Comparison of ENCODE assay signal across 1 cellular context in genomic region chr6:34575326-34575725, GRCh38.
A peak's percentile ranks its signal among the peaks of the same experiment; 100 is the strongest.
TF ChIP-seq lines count a peak whose summit lies in the region.

No MANE protein-coding gene starts in this region.

TF ChIP-seq in HEK293, 187 proteins besides CTCF, POLR2A, EP300 and RAD21 (continued from another document):
- TF ChIP-seq KLF8 (tag by site-specific recombination; IDR thresholded peaks at IDR 0.05) (peak; percentile 33; the same call in 1 of the 2 replicates), ZNF560 (tag by site-specific recombination; IDR thresholded peaks at IDR 0.05; ENCODE audit: borderline replicate concordance) (no peak), ZEB2 (tag by site-specific recombination; IDR thresholded peaks at IDR 0.05) (no peak), SP2 (tag by site-specific recombination; IDR thresholded peaks at IDR 0.05) (no peak), MZF1 (tag by site-specific recombination; IDR thresholded peaks at IDR 0.05; ENCODE audit: borderline replicate concordance) (no peak), ZNF473 (tag by site-specific recombination; IDR thresholded peaks at IDR 0.05) (no peak), ZNF514 (tag by site-specific recombination; IDR thresholded peaks at IDR 0.05) (no peak), KLF16 (tag by site-specific recombination; IDR thresholded peaks at IDR 0.05) (no peak), ZNF114 (tag by site-specific recombination; IDR thresholded peaks at IDR 0.05) (no peak), ZNF670 (tag by site-specific recombination; IDR thresholded peaks at IDR 0.05; ENCODE audit: low read depth) (no peak), ZNF426 (tag by site-specific recombination; IDR thresholded peaks at IDR 0.05) (no peak), ZNF148 (tag by site-specific recombination; IDR thresholded peaks at IDR 0.05; ENCODE audit: borderline replicate concordance) (no peak), EGR2 (tag by site-specific recombination; IDR thresholded peaks at IDR 0.05; ENCODE audit: low read depth) (0 out of 2 replicates have a peak, but pooled peaks have one; percentile 26), WT1 (tag by site-specific recombination; IDR thresholded peaks at IDR 0.05) (no peak), ZNF416 (tag by site-specific recombination; IDR thresholded peaks at IDR 0.05) (no peak), KLF1 (tag by site-specific recombination; IDR thresholded peaks at IDR 0.05) (peak; percentile 66), PRDM10 (tag by site-specific recombination; IDR thresholded peaks at IDR 0.05) (peak; percentile 67; the same call in 1 of the 2 replicates), ZFP37 (tag by site-specific recombination; IDR thresholded peaks at IDR 0.05) (no peak), KLF9 (tag by site-specific recombination; IDR thresholded peaks at IDR 0.05; ENCODE audit: low read depth) (no peak), ZNF76 (tag by site-specific recombination; IDR thresholded peaks at IDR 0.05; ENCODE audit: borderline replicate concordance, low read depth) (no peak), ZIC2 (tag by site-specific recombination; IDR thresholded peaks at IDR 0.05) (peak; percentile 44), ZNF658 (tag by site-specific recombination; IDR thresholded peaks at IDR 0.05) (no peak), ZNF175 (tag by site-specific recombination; IDR thresholded peaks at IDR 0.05) (no peak), SCRT1 (tag by site-specific recombination; IDR thresholded peaks at IDR 0.05; ENCODE audit: borderline replicate concordance) (no peak)
- TF ChIP-seq, protein P1, sequence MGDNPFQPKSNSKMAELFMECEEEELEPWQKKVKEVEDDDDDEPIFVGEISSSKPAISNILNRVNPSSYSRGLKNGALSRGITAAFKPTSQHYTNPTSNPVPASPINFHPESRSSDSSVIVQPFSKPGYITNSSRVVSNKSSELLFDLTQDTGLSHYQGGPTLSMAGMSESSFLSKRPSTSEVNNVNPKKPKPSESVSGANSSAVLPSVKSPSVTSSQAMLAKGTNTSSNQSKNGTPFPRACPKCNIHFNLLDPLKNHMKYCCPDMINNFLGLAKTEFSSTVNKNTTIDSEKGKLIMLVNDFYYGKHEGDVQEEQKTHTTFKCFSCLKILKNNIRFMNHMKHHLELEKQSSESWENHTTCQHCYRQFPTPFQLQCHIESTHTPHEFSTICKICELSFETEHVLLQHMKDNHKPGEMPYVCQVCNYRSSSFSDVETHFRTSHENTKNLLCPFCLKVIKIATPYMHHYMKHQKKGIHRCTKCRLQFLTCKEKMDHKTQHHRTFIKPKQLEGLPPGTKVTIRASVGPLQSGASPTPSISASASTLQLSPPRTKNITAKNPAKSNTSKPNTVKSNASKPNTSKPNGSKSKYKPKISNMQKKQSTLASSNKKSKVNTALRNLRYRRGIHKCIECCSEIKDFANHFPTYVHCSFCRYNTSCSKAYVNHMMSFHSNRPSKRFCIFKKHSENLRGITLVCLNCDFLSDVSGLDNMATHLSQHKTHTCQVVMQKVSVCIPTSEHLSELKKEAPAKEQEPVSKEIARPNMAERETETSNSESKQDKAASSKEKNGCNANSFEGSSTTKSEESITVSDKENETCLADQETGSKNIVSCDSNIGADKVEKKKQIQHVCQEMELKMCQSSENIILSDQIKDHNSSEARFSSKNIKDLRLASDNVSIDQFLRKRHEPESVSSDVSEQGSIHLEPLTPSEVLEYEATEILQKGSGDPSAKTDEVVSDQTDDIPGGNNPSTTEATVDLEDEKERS (tag by site-specific recombination; IDR thresholded peaks at IDR 0.05), result no peak
